In genomic region chr7:100545636-100546128, GRCh38 we compare ENCODE assay signal across 8 cellular contexts. TPM values are rescaled to one million over a fixed set of nuclear protein-coding genes. Genes with fewer than 3 reads are reported as not detected.
DNase-seq lines count a peak whose midpoint lies in the region; ATAC-seq and TF ChIP-seq lines count a peak whose summit lies in the region.

No MANE protein-coding gene starts in this region.

- no peaks in the 10 kb centered on the region for H3K27me3 Mint-ChIP-seq in natural killer cell treated with Interleukin-12 subunit alpha and Interleukin-12 subunit beta and Interleukin-15 and Interleukin-18, amount 100 ng/mL, for 72 hours

- H3K4me3 Mint-ChIP-seq in natural killer cell treated with Interleukin-12 subunit alpha and Interleukin-12 subunit beta and Interleukin-15 and Interleukin-18, amount 100 ng/mL, for 72 hours: peak overlapping the region; percentile 88

- no peak overlapping the region for H3K4me3 ChIP-seq in epithelial cell of proximal tubule (ENCODE audit: low read depth, low read length)

- no peak for TF ChIP-seq CTCF in epithelial cell of proximal tubule (conservative IDR thresholded peaks at IDR 0.05; ENCODE audit: low read depth, low read length)

- peak in 9 of 14 donors; percentile 10 to 70 (median 27) for DNase-seq in C1 segment of cervical spinal cord (lab: John Stamatoyannopoulos, UW)
- DNase-seq in activated CD4-positive, alpha-beta T cell treated with anti-CD3 and anti-CD28 coated beads, Interleukin-2, amount 50 U/mL, for 4 hours: peak; percentile 25 to 43
- peak; percentile 52 for DNase-seq in epithelial cell of proximal tubule (ENCODE audit: low read depth)
- peak; percentile 70 for DNase-seq in natural killer cell treated with Interleukin-12 subunit alpha and Interleukin-12 subunit beta and Interleukin-15 and Interleukin-18, amount 100 ng/mL, for 72 hours (ENCODE audit: low spot score)
- peak; percentile 69 for DNase-seq in ureter (ENCODE audit: low spot score)
- no peak for DNase-seq in DMS79 (lab: John Stamatoyannopoulos, UW)

- H3K27ac Mint-ChIP-seq in natural killer cell treated with Interleukin-12 subunit alpha and Interleukin-12 subunit beta and Interleukin-15 and Interleukin-18, amount 100 ng/mL, for 72 hours: peak overlapping the region; percentile 87 to 91

- H3K4me1 Mint-ChIP-seq in natural killer cell treated with Interleukin-12 subunit alpha and Interleukin-12 subunit beta and Interleukin-15 and Interleukin-18, amount 100 ng/mL, for 72 hours (ENCODE audit: low read depth in 2 of 2): peaks cover 74 to 92% of the 10 kb centered on the region in 2 donors

- ATAC-seq in GM18870 (IDR thresholded peaks at IDR 0.05; ENCODE audit: unreplicated experiment) (peak; percentile 28), HG03571 (IDR thresholded peaks at IDR 0.05; ENCODE audit: unreplicated experiment) (peak; percentile 60)
- peak; percentile 86 to 88 for ATAC-seq in natural killer cell treated with Interleukin-12 subunit alpha and Interleukin-12 subunit beta and Interleukin-15 and Interleukin-18, amount 100 ng/mL, for 72 hours

- no peaks in the 10 kb centered on the region for H3K9me3 Mint-ChIP-seq in natural killer cell treated with Interleukin-12 subunit alpha and Interleukin-12 subunit beta and Interleukin-15 and Interleukin-18, amount 100 ng/mL, for 72 hours

- peaks cover 10% of the 10 kb centered on the region for H3K36me3 Mint-ChIP-seq in natural killer cell treated with Interleukin-12 subunit alpha and Interleukin-12 subunit beta and Interleukin-15 and Interleukin-18, amount 100 ng/mL, for 72 hours

RNA-seq across cellular contexts. Expression of gene AGFG2, which starts 6.7 kb away (rescaled TPM):
- total RNA-seq in epithelial cell of proximal tubule (10.9 and 17.4 TPM in 2 replicates), ureter (28.0 TPM)
- 10 to 100 TPM; 45.2 to 49.4 TPM for total RNA-seq in natural killer cell treated with Interleukin-12 subunit alpha and Interleukin-12 subunit beta and Interleukin-15 and Interleukin-18, amount 100 ng/mL, for 72 hours

RNA-seq across cellular contexts. Expression of gene SAP25, which starts 28.0 kb away (rescaled TPM):
- total RNA-seq in epithelial cell of proximal tubule (1.7 TPM in 1 of 2 replicates, not detected in the other), ureter (2.8 TPM)
- 10 to 100 TPM; 10.1 to 25.2 TPM for total RNA-seq in natural killer cell treated with Interleukin-12 subunit alpha and Interleukin-12 subunit beta and Interleukin-15 and Interleukin-18, amount 100 ng/mL, for 72 hours

RNA-seq across cellular contexts. Expression of gene LRCH4, which starts 40.2 kb away (rescaled TPM):
- total RNA-seq in epithelial cell of proximal tubule: 36.8 and 62.0 TPM in 2 replicates
- 100 to 1,000 TPM; 125 to 150 TPM for total RNA-seq in natural killer cell treated with Interleukin-12 subunit alpha and Interleukin-12 subunit beta and Interleukin-15 and Interleukin-18, amount 100 ng/mL, for 72 hours
- total RNA-seq in ureter: 52.4 TPM

RNA-seq across cellular contexts. Expression of gene FBXO24, which starts 40.4 kb away (rescaled TPM):
- 0.80 and 1.0 TPM in 2 replicates for total RNA-seq in epithelial cell of proximal tubule
- under 1 TPM in 1 of 2 donors, not detected in 1; 0.21 TPM for total RNA-seq in natural killer cell treated with Interleukin-12 subunit alpha and Interleukin-12 subunit beta and Interleukin-15 and Interleukin-18, amount 100 ng/mL, for 72 hours
- total RNA-seq in ureter: 0.29 TPM

RNA-seq across cellular contexts. Expression of gene PCOLCE, which starts 56.5 kb away (rescaled TPM):
- total RNA-seq in epithelial cell of proximal tubule (1.4 and 4.4 TPM in 2 replicates), ureter (76.4 TPM)
- 1 to 10 TPM; 5.4 to 5.6 TPM for total RNA-seq in natural killer cell treated with Interleukin-12 subunit alpha and Interleukin-12 subunit beta and Interleukin-15 and Interleukin-18, amount 100 ng/mL, for 72 hours

Comparison
In these comparisons a context has a peak if more than half of its experiments do, and no peak if none do; other contexts are left out.
1. ATAC-seq: peak in every context shown above with its lines; median percentile 87 in natural killer cell treated with Interleukin-12 subunit alpha and Interleukin-12 subunit beta and Interleukin-15 and Interleukin-18, amount 100 ng/mL, for 72 hours; 60 in HG03571; 28 in GM18870.